8 cellular contexts compared by ENCODE assay signal in the genomic region with DNA sequence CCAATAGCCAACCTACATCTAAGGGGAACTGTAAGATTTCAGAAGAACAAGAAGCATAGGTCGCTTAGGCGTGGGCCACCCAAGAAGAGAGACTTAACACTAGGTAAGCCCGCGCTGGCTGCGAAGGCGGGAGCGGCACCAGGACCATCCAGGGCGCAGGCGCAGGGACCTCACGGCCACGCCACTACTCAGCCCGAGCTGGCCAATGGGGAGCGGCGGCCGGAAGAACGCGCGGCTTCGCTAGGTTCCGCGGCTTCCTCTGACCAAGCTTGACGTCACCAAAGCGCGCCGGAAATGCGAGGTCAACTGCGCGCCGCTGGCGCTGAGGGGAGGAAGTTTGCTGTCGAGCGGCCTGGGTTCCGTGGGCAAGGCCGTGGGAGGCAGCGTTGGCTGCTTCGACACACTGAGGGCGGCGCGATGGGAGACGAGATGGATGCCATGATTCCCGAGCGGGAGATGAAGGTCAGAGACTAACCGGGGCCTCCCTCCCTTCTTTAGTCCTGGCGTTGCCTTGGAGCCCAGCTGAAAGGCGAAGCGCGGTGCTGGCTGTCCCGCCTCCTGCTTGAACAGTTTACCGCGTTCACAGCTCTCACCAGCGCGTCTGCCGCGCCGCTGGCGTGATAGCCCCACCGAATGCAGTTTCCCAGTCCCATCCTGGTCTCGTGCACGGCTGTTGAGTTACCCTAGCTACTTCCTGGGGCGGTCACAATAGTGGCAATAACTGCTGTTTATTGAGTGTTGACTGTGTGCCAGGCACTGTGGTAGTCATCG. TPM values are rescaled to one million over a fixed set of nuclear protein-coding genes. Genes with fewer than 3 reads are reported as not detected.
DNase-seq lines count a peak whose midpoint lies in the region; ATAC-seq and TF ChIP-seq lines count a peak whose summit lies in the region.

A gene (plus strand): TSS at position 299 of the 771 bp plus-strand sequence. CDS start 119 bp downstream, at position 418.

- peaks cover 32% of the 10 kb centered on the region for H3K36me3 Mint-ChIP-seq in activated CD4-positive, alpha-beta T cell treated with anti-CD3 and anti-CD28 coated beads, Interleukin-2, amount 10 ng/mL, durations not matched to agents 24 days and 14 days (ENCODE audit: low read depth)

- TF ChIP-seq CTCF in BE2C (IDR thresholded peaks at IDR 0.05; ENCODE audit: low read depth, low read length) (no peak), coronary artery (IDR thresholded peaks at IDR 0.05) (no peak)

- no peaks in the 10 kb centered on the region for H3K9me3 Mint-ChIP-seq in activated CD4-positive, alpha-beta T cell treated with anti-CD3 and anti-CD28 coated beads, Interleukin-2, amount 10 ng/mL, durations not matched to agents 24 days and 14 days

- peaks cover 26% of the 10 kb centered on the region for H3K4me1 Mint-ChIP-seq in activated CD4-positive, alpha-beta T cell treated with anti-CD3 and anti-CD28 coated beads, Interleukin-2, amount 10 ng/mL, durations not matched to agents 24 days and 14 days

- peaks cover 2% of the 10 kb centered on the region for H3K27me3 Mint-ChIP-seq in activated CD4-positive, alpha-beta T cell treated with anti-CD3 and anti-CD28 coated beads, Interleukin-2, amount 10 ng/mL, durations not matched to agents 24 days and 14 days

- peaks cover 31% of the 10 kb centered on the region for H3K36me3 ChIP-seq in BE2C

- H3K27me3 ChIP-seq in BE2C: no peaks in the 10 kb centered on the region
- no peaks in the 10 kb centered on the region for H3K27me3 ChIP-seq in layer of hippocampus (ENCODE audit: control insufficient read depth, insufficient read depth, low read length)

- DNase-seq in BE2C (peak; percentile 99), GM19240 (ENCODE audit: insufficient read length, low spot score) (peak; percentile 99), NCI-H526 (lab: John Stamatoyannopoulos, UW) (peak; percentile 88 to 96), coronary artery (ENCODE audit: low spot score) (peak; percentile 99)
- DNase-seq in activated CD4-positive, alpha-beta T cell treated with anti-CD3 and anti-CD28 coated beads, Interleukin-2, amount 10 ng/mL, durations not matched to agents 24 days and 14 days: peak; percentile 100
- DNase-seq in stimulated activated CD4-positive, alpha-beta T cell treated with anti-CD3 and anti-CD28 coated beads, Interleukin-1b, Interleukin-23, amount 100 ng/mL, for 4 hours (ENCODE audit: low read depth in 2 of 2): peak; percentile 98 to 99

- H3K4me1 ChIP-seq in BE2C: no peaks in the 10 kb centered on the region

- intact Hi-C loops in activated CD4-positive, alpha-beta T cell treated with anti-CD3 and anti-CD28 coated beads, Interleukin-2, amount 10 ng/mL, durations not matched to agents 24 days and 14 days (cut with micrococcal nuclease): loop anchor here (1.0 to 10.0 kb wide), 6 partner anchors 68 to 1907 kb away; a partner anchor contains a TSS

- H3K9me3 ChIP-seq in BE2C: no peaks in the 10 kb centered on the region

- peak within 1 kb of the TSS; percentile 99 for H3K27ac Mint-ChIP-seq in activated CD4-positive, alpha-beta T cell treated with anti-CD3 and anti-CD28 coated beads, Interleukin-2, amount 10 ng/mL, durations not matched to agents 24 days and 14 days

- H3K27ac ChIP-seq in coronary artery: peak within 1 kb of the TSS; percentile 76 to 90
- H3K27ac ChIP-seq in layer of hippocampus (ENCODE audit: low read depth, low read length): peak within 1 kb of the TSS; percentile 70

- peak; percentile 95 for ATAC-seq in HG03460 (IDR thresholded peaks at IDR 0.05; ENCODE audit: unreplicated experiment)

- peak within 1 kb of the TSS; percentile 99 for H3K4me3 Mint-ChIP-seq in activated CD4-positive, alpha-beta T cell treated with anti-CD3 and anti-CD28 coated beads, Interleukin-2, amount 10 ng/mL, durations not matched to agents 24 days and 14 days

- peak within 1 kb of the TSS; percentile 100 for H3K4me3 ChIP-seq in BE2C (ENCODE audit: low read depth, low read length)
- peak within 1 kb of the TSS; percentile 92 for H3K4me3 ChIP-seq in coronary artery

RNA-seq across cellular contexts. Expression of the gene that starts here (rescaled TPM):
- 59.8 TPM for polyA plus RNA-seq in BE2C (2012; ENCODE audit: insufficient read depth, insufficient read length, low read depth)
- total RNA-seq in activated CD4-positive, alpha-beta T cell treated with anti-CD3 and anti-CD28 coated beads, Interleukin-2, amount 10 ng/mL, durations not matched to agents 24 days and 14 days: 77.7 and 79.2 TPM in 2 replicates

Comparison
In these comparisons a context has a peak if more than half of its experiments do, and no peak if none do; other contexts are left out.
1. Peak in every context shown above with its lines: DNase-seq, ATAC-seq, H3K4me3 ChIP-seq and H3K27ac ChIP-seq.